In genomic region chr6:112268011-112268410, GRCh38 we compare ENCODE assay signal across 15 cellular contexts. TPM values are rescaled to one million over a fixed set of nuclear protein-coding genes. Genes with fewer than 3 reads are reported as not detected.
"Had no signal": no experiment of that assay in that cellular context is flagged by ENCODE, and none has a peak within 500 bp of the region (broad histone marks: within the 10 kb centered on the region; RNA-seq: fewer than 3 reads in every experiment).

No MANE protein-coding gene starts in this region.

- H3K27ac ChIP-seq: foreskin keratinocyte, SJCRH30 had no signal

- H3K4me3 ChIP-seq: SJCRH30, skin epidermis had no signal

- H3K4me1 ChIP-seq: foreskin keratinocyte had no signal

- H3K27me3 ChIP-seq: SJCRH30 had no signal

- H3K27ac Mint-ChIP-seq: activated naive CD4-positive, alpha-beta T cell treated with anti-CD3 and anti-CD28 coated beads, Interleukin-2, amount 50 U/mL, for 72 hours; activated T-cell treated with anti-CD3 and anti-CD28 coated beads, Interleukin-2, amount 50 U/mL, for 24 hours; naive thymus-derived CD8-positive, alpha-beta T cell; progenitor cell of endocrine pancreas; T-helper 2 cell treated with Interferon-gamma antibody and Interleukin-4, amounts not matched to agents 5 μg/mL and 100 μg/mL, for 36 hours; type B pancreatic cell had no signal

- H3K9me3 Mint-ChIP-seq: activated naive CD4-positive, alpha-beta T cell treated with anti-CD3 and anti-CD28 coated beads, Interleukin-2, amount 50 U/mL, for 72 hours; activated T-cell treated with anti-CD3 and anti-CD28 coated beads, Interleukin-2, amount 50 U/mL, for 24 hours; naive thymus-derived CD8-positive, alpha-beta T cell; T-helper 2 cell treated with Interferon-gamma antibody and Interleukin-4, amounts not matched to agents 5 μg/mL and 100 μg/mL, for 36 hours; type B pancreatic cell had no signal

- H3K36me3 ChIP-seq: SJCRH30 had no signal

- H3K9me3 ChIP-seq: SJCRH30 had no signal

- H3K4me3 Mint-ChIP-seq: activated T-cell treated with anti-CD3 and anti-CD28 coated beads, Interleukin-2, amount 50 U/mL, for 24 hours; naive thymus-derived CD8-positive, alpha-beta T cell; T-helper 2 cell treated with Interferon-gamma antibody and Interleukin-4, amounts not matched to agents 5 μg/mL and 100 μg/mL, for 36 hours; type B pancreatic cell had no signal

- FAIRE-seq: endometrium, kidney had no signal

- DNase-seq: activated effector memory CD4-positive, alpha-beta T cell treated with anti-CD3 and anti-CD28 coated beads, Interleukin-2, amount 50 U/mL, for 16 hours; activated T-cell treated with anti-CD3 and anti-CD28 coated beads, Interleukin-2, amount 50 U/mL, for 24 hours; anterior cingulate cortex; foreskin keratinocyte; kidney; naive thymus-derived CD8-positive, alpha-beta T cell; SJCRH30; SW 1271 had no signal

- H3K36me3 Mint-ChIP-seq: activated naive CD4-positive, alpha-beta T cell treated with anti-CD3 and anti-CD28 coated beads, Interleukin-2, amount 50 U/mL, for 72 hours; naive thymus-derived CD8-positive, alpha-beta T cell had no signal

- ATAC-seq: activated naive CD4-positive, alpha-beta T cell treated with anti-CD3 and anti-CD28 coated beads, Interleukin-2, amount 50 U/mL, for 72 hours; esophagus mucosa; foreskin keratinocyte; naive thymus-derived CD8-positive, alpha-beta T cell had no signal

- H3K27me3 Mint-ChIP-seq: activated T-cell treated with anti-CD3 and anti-CD28 coated beads, Interleukin-2, amount 50 U/mL, for 24 hours had no signal

RNA-seq across cellular contexts. Expression of gene LAMA4, which starts 13.6 kb away (rescaled TPM):
- total RNA-seq: activated naive CD4-positive, alpha-beta T cell treated with anti-CD3 and anti-CD28 coated beads, Interleukin-2, amount 50 U/mL, for 72 hours; foreskin keratinocyte; naive thymus-derived CD8-positive, alpha-beta T cell had no signal
- polyA plus RNA-seq: naive thymus-derived CD8-positive, alpha-beta T cell had no signal
